In genomic region chr13:30413842-30414241, GRCh38 we compare ENCODE assay signal across 22 cellular contexts. TPM values are rescaled to one million over a fixed set of nuclear protein-coding genes. Genes with fewer than 3 reads are reported as not detected.
A peak's percentile ranks its signal among the peaks of the same experiment; 100 is the strongest.
DNase-seq lines count a peak whose midpoint lies in the region; ATAC-seq and TF ChIP-seq lines count a peak whose summit lies in the region.
"Had no signal": no experiment of that assay in that cellular context is flagged by ENCODE, and none has a peak within 500 bp of the region (broad histone marks: within the 10 kb centered on the region; RNA-seq: fewer than 3 reads in every experiment).

No MANE protein-coding gene starts in this region.

- no peak overlapping the region for H3K4me3 ChIP-seq in SU-DHL-6 (ENCODE audit: insufficient read depth, low read length, poor library complexity, severe bottlenecking)
- H3K4me3 ChIP-seq: K562, PC-9 had no signal

- DNase-seq in SIG-M5 treated with dmso at 0.1 percent for 504 hours (lab: John Stamatoyannopoulos, UW; ENCODE audit: unreplicated experiment) (peak; percentile 66), SIG-M5 (lab: John Stamatoyannopoulos, UW) (no peak), NOMO-1 treated with DMSO at 0.1 percent for 48 hours (lab: John Stamatoyannopoulos, UW; ENCODE audit: unreplicated experiment) (peak; percentile 67), hippocampal formation (lab: John Stamatoyannopoulos, UW) (no peak), occipital lobe (lab: John Stamatoyannopoulos, UW) (no peak), NCI-H526 (lab: John Stamatoyannopoulos, UW) (no peak)
- DNase-seq: Calu3; CD4-positive, alpha-beta T cell; DMS79 treated with DMSO at 0.1 percent for 48 hours; GDM1; NCI-H1930; NCI-H2171 treated with DMSO at 0.1 percent for 48 hours; NCI-H510A; PC-9; SW 1271 had no signal

- no peak overlapping the region for H3K9ac ChIP-seq in SU-DHL-6 (ENCODE audit: low read length)

- no peak overlapping the region for H3K4me2 ChIP-seq in SU-DHL-6 (ENCODE audit: low read depth, low read length, poor library complexity, severe bottlenecking)
- H3K4me2 ChIP-seq: PC-9 had no signal

- H2AFZ ChIP-seq in SU-DHL-6 (ENCODE audit: low read depth, low read length, severe bottlenecking): no peak overlapping the region
- H2AFZ ChIP-seq: PC-9 had no signal

- no peak for TF ChIP-seq CTCF in SU-DHL-6 (IDR thresholded peaks at IDR 0.05; ENCODE audit: insufficient read depth, low read length, poor library complexity, severe bottlenecking)

- H3K27ac ChIP-seq in SU-DHL-6 (ENCODE audit: low read depth, low read length): peak overlapping the region; percentile 22
- H3K27ac ChIP-seq: 22Rv1, PC-9 had no signal

- H3K79me2 ChIP-seq in SU-DHL-6 (ENCODE audit: insufficient read depth, low read length): no peaks in the 10 kb centered on the region

- H3K36me3 ChIP-seq in SU-DHL-6 (ENCODE audit: low read length): no peaks in the 10 kb centered on the region

- peaks cover 45% of the 10 kb centered on the region for H3F3A ChIP-seq in SU-DHL-6 (ENCODE audit: insufficient read depth)

- no peaks in the 10 kb centered on the region for H3K9me2 ChIP-seq in SU-DHL-6 (replicated peaks; ENCODE audit: insufficient read depth, low read length)

- no peaks in the 10 kb centered on the region for H3K9me3 ChIP-seq in SU-DHL-6 (ENCODE audit: insufficient read depth, low read length)

- H4K20me1 ChIP-seq in SU-DHL-6 (ENCODE audit: low read depth, low read length): no peaks in the 10 kb centered on the region

- no peaks in the 10 kb centered on the region for H3K27me3 ChIP-seq in SU-DHL-6 (ENCODE audit: low read length)

- ATAC-seq in GM19467 (IDR thresholded peaks at IDR 0.05; ENCODE audit: unreplicated experiment): no peak
- ATAC-seq: K562, Right ventricle myocardium inferior had no signal

RNA-seq across cellular contexts. Expression of gene UBE2L5, which starts 8.5 kb away (rescaled TPM):
- not detected for total RNA-seq in occipital lobe
- total RNA-seq: Calu3, H1, K562, M059J, PC-9, Right ventricle myocardium inferior had no signal

RNA-seq across cellular contexts. Expression of gene HMGB1, which starts 51.9 kb away (rescaled TPM):
- 295 TPM for total RNA-seq in occipital lobe

Comparison
In these comparisons a context has a peak if more than half of its experiments do, and no peak if none do; other contexts are left out.
1. DNase-seq: peak in SIG-M5 treated with dmso at 0.1 percent for 504 hours (single experiment) and NOMO-1 treated with DMSO at 0.1 percent for 48 hours (single experiment); none in SIG-M5 (single experiment), hippocampal formation (0 of 2), occipital lobe (single experiment) and NCI-H526 (0 of 2).